ENCODE assay signal across 16 cellular contexts in the genomic region with DNA sequence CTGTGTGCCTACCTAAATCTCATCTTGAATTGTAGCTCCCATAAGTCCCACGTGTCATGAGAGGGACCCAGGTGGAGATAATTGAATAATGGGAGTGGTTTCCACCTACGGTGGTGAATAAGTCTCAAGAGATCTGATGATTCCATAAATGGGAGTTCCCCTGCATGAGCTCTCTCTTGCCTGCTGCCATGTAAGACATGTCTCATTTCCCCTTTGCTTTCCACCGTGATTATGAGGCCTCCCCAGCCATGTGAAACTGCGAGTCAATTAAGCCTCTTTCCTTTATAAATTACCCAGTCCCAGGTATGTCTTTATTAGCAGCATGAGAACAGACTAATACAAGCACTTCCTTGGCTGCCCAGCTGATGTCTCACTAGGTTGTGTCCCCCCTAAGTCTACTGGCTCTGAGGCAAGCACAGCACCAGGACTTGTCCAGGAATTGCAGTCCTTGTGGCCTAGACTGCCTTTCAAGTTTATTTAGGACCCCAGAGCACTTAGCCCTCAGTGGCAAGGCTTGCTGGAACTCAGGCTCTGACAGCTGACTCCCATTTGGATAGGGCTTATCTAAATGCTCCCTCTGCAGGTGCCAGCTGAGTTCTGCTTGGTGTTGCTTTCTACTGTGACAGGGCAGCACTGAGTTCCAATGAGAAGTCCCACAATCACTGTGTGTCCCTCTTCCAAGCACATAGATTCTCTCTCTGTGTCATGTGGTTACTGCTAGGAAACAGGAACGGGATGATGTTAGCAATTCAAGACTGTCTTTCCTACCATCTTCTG. TPM values are rescaled to one million over a fixed set of nuclear protein-coding genes. Genes with fewer than 3 reads are reported as not detected.
A peak's percentile ranks its signal among the peaks of the same experiment; 100 is the strongest.
DNase-seq lines count a peak whose midpoint lies in the region; ATAC-seq and TF ChIP-seq lines count a peak whose summit lies in the region.
"Had no signal": no experiment of that assay in that cellular context is flagged by ENCODE, and none has a peak within 500 bp of the region (broad histone marks: within the 10 kb centered on the region; RNA-seq: fewer than 3 reads in every experiment).

No MANE protein-coding gene starts in this region.

- peaks cover 19% of the 10 kb centered on the region for H3K9me3 Mint-ChIP-seq in activated CD4-positive, alpha-beta T cell treated with anti-CD3 and anti-CD28 coated beads, Interleukin-2, amount 10 ng/mL, durations not matched to agents 7 days and 5 days
- H3K9me3 Mint-ChIP-seq in activated CD8-positive, alpha-beta memory T cell treated with anti-CD3 and anti-CD28 coated beads, Interleukin-2, amount 10 ng/mL, durations not matched to agents 7 days and 5 days (ENCODE audit: low read depth) = peaks cover 6% of the 10 kb centered on the region

- H3K4me3 Mint-ChIP-seq in activated CD4-positive, alpha-beta T cell treated with anti-CD3 and anti-CD28 coated beads, Interleukin-2, amount 10 ng/mL, durations not matched to agents 7 days and 5 days = no peak overlapping the region
- no peak overlapping the region for H3K4me3 Mint-ChIP-seq in activated CD8-positive, alpha-beta memory T cell treated with anti-CD3 and anti-CD28 coated beads, Interleukin-2, amount 10 ng/mL, durations not matched to agents 7 days and 5 days
- H3K4me3 Mint-ChIP-seq: activated T-helper 1 cell treated with anti-CD3 and anti-CD28 coated beads, Interleukin-12 subunit alpha, Interleukin-12 subunit beta, Interleukin-2, Interleukin-4 antibody, amounts not matched to agents 30 ng/mL and 10 ng/mL and 1 ng/mL, durations not matched to agents 14 hours and 24 hours and 36 hours; CD4-positive, CD25-positive, alpha-beta regulatory T cell; immature natural killer cell; nephron progenitor cell had no signal

- no peaks in the 10 kb centered on the region for H3K4me1 Mint-ChIP-seq in activated CD4-positive, alpha-beta T cell treated with anti-CD3 and anti-CD28 coated beads, Interleukin-2, amount 10 ng/mL, durations not matched to agents 7 days and 5 days
- no peaks in the 10 kb centered on the region for H3K4me1 Mint-ChIP-seq in activated CD8-positive, alpha-beta memory T cell treated with anti-CD3 and anti-CD28 coated beads, Interleukin-2, amount 10 ng/mL, durations not matched to agents 7 days and 5 days
- H3K4me1 Mint-ChIP-seq: CD4-positive, CD25-positive, alpha-beta regulatory T cell; immature natural killer cell; nephron progenitor cell had no signal

- H3K4me3 ChIP-seq in GM06990 (replicated peaks; ENCODE audit: low read depth, low read length) (no peak overlapping the region), LNCaP clone FGC (ENCODE audit: low read depth, low read length) (no peak overlapping the region), cardiac fibroblast (replicated peaks in 1 of 2; ENCODE audit: low read depth in 2 of 2, low read length in 2 of 2) (no peak overlapping the region), SJCRH30 (no peak overlapping the region)
- H3K4me3 ChIP-seq: esophagus muscularis mucosa had no signal

- DNase-seq in GM06990 (ENCODE audit: extremely low read depth, insufficient read length) (no peak), LNCaP clone FGC (ENCODE audit: low read depth) (peak; percentile 3), cardiac fibroblast (ENCODE audit: low read depth in 2 of 2) (peak in 1 of 2 donors; percentile 55), left lobe of liver (ENCODE audit: low spot score) (no peak), T-helper 2 cell (no peak), SJCRH30 (no peak)
- no peak for DNase-seq in activated CD4-positive, alpha-beta T cell treated with anti-CD3 and anti-CD28 coated beads, Interleukin-2, amount 10 ng/mL, durations not matched to agents 7 days and 5 days
- DNase-seq in activated CD8-positive, alpha-beta memory T cell treated with anti-CD3 and anti-CD28 coated beads, Interleukin-2, amount 10 ng/mL, durations not matched to agents 7 days and 5 days = no peak
- DNase-seq: CD4-positive, CD25-positive, alpha-beta regulatory T cell; immature natural killer cell; nephron progenitor cell had no signal

- ATAC-seq in left lobe of liver = peak; percentile 29
- ATAC-seq in activated CD8-positive, alpha-beta memory T cell treated with anti-CD3 and anti-CD28 coated beads, Interleukin-2, amount 10 ng/mL, durations not matched to agents 7 days and 5 days = no peak

- H3K36me3 ChIP-seq in GM06990 (ENCODE audit: control insufficient read depth, insufficient read depth, low read length) = no peaks in the 10 kb centered on the region
- H3K36me3 ChIP-seq in SJCRH30 = no peaks in the 10 kb centered on the region
- H3K36me3 ChIP-seq: esophagus muscularis mucosa had no signal

- H3K27ac ChIP-seq in SJCRH30 = no peak overlapping the region
- H3K27ac ChIP-seq: esophagus muscularis mucosa had no signal

- TF ChIP-seq CTCF in GM06990 (IDR thresholded peaks at IDR 0.05; ENCODE audit: insufficient read depth, low read length, poor library complexity, severe bottlenecking) (peak; percentile 18), LNCaP clone FGC (IDR thresholded peaks at IDR 0.05; ENCODE audit: control insufficient read depth, extremely low read depth, insufficient read depth) (peak; percentile 56), cardiac fibroblast (IDR thresholded peaks at IDR 0.05; ENCODE audit: low read depth, low read length) (peak; percentile 25)

- POLR2A ChIA-PET in activated CD4-positive, alpha-beta T cell treated with anti-CD3 and anti-CD28 coated beads, Interleukin-2, amount 10 ng/mL, durations not matched to agents 7 days and 5 days (lab: Charles Lee) = no interaction called here

- H3K4me1 ChIP-seq in SJCRH30 = no peaks in the 10 kb centered on the region
- H3K4me1 ChIP-seq: esophagus muscularis mucosa had no signal

- H3K27me3 ChIP-seq in GM06990 (replicated peaks; ENCODE audit: control insufficient read depth, insufficient read depth, low read length) (no peaks in the 10 kb centered on the region), SJCRH30 (no peaks in the 10 kb centered on the region)
- H3K27me3 ChIP-seq: esophagus muscularis mucosa had no signal

- CTCF ChIA-PET in activated CD4-positive, alpha-beta T cell treated with anti-CD3 and anti-CD28 coated beads, Interleukin-2, amount 10 ng/mL, durations not matched to agents 7 days and 5 days (lab: Charles Lee) = no interaction called here
- CTCF ChIA-PET in activated CD8-positive, alpha-beta memory T cell treated with anti-CD3 and anti-CD28 coated beads, Interleukin-2, amount 10 ng/mL, durations not matched to agents 7 days and 5 days (lab: Charles Lee) = no interaction called here

- H3K36me3 Mint-ChIP-seq in activated CD4-positive, alpha-beta T cell treated with anti-CD3 and anti-CD28 coated beads, Interleukin-2, amount 10 ng/mL, durations not matched to agents 7 days and 5 days (ENCODE audit: low read depth) = no peaks in the 10 kb centered on the region
- no peaks in the 10 kb centered on the region for H3K36me3 Mint-ChIP-seq in activated CD8-positive, alpha-beta memory T cell treated with anti-CD3 and anti-CD28 coated beads, Interleukin-2, amount 10 ng/mL, durations not matched to agents 7 days and 5 days
- H3K36me3 Mint-ChIP-seq: CD4-positive, CD25-positive, alpha-beta regulatory T cell had no signal

- no peaks in the 10 kb centered on the region for H3K27me3 Mint-ChIP-seq in activated CD4-positive, alpha-beta T cell treated with anti-CD3 and anti-CD28 coated beads, Interleukin-2, amount 10 ng/mL, durations not matched to agents 7 days and 5 days
- no peaks in the 10 kb centered on the region for H3K27me3 Mint-ChIP-seq in activated CD8-positive, alpha-beta memory T cell treated with anti-CD3 and anti-CD28 coated beads, Interleukin-2, amount 10 ng/mL, durations not matched to agents 7 days and 5 days
- H3K27me3 Mint-ChIP-seq: CD4-positive, CD25-positive, alpha-beta regulatory T cell had no signal

- H3K27ac Mint-ChIP-seq in activated CD4-positive, alpha-beta T cell treated with anti-CD3 and anti-CD28 coated beads, Interleukin-2, amount 10 ng/mL, durations not matched to agents 7 days and 5 days = no peak overlapping the region
- H3K27ac Mint-ChIP-seq in activated CD8-positive, alpha-beta memory T cell treated with anti-CD3 and anti-CD28 coated beads, Interleukin-2, amount 10 ng/mL, durations not matched to agents 7 days and 5 days = no peak overlapping the region
- H3K27ac Mint-ChIP-seq: activated T-helper 1 cell treated with anti-CD3 and anti-CD28 coated beads, Interleukin-12 subunit alpha, Interleukin-12 subunit beta, Interleukin-2, Interleukin-4 antibody, amounts not matched to agents 30 ng/mL and 10 ng/mL and 1 ng/mL, durations not matched to agents 14 hours and 24 hours and 36 hours; CD4-positive, CD25-positive, alpha-beta regulatory T cell; immature natural killer cell; nephron progenitor cell had no signal

- H3K9me3 ChIP-seq in SJCRH30 (replicated peaks) = no peaks in the 10 kb centered on the region

RNA-seq across cellular contexts. Expression of a gene that starts 59.0 kb away (rescaled TPM):
- not detected for total RNA-seq in left lobe of liver
- not detected for total RNA-seq in activated CD4-positive, alpha-beta T cell treated with anti-CD3 and anti-CD28 coated beads, Interleukin-2, amount 10 ng/mL, durations not matched to agents 7 days and 5 days
- total RNA-seq in SJCRH30 (2014; rRNA removed; shearing (Covaris generic)) = not detected in 2 replicates
- total RNA-seq in activated CD8-positive, alpha-beta memory T cell treated with anti-CD3 and anti-CD28 coated beads, Interleukin-2, amount 10 ng/mL, durations not matched to agents 7 days and 5 days = not detected
- total RNA-seq: activated T-helper 1 cell treated with anti-CD3 and anti-CD28 coated beads, Interleukin-12 subunit alpha, Interleukin-12 subunit beta, Interleukin-2, Interleukin-4 antibody, amounts not matched to agents 30 ng/mL and 10 ng/mL and 1 ng/mL, durations not matched to agents 14 hours and 24 hours and 36 hours; astrocyte; CD4-positive, CD25-positive, alpha-beta regulatory T cell; esophagus muscularis mucosa; LHCN-M2; NCI-H460 had no signal
